In the genomic region with DNA sequence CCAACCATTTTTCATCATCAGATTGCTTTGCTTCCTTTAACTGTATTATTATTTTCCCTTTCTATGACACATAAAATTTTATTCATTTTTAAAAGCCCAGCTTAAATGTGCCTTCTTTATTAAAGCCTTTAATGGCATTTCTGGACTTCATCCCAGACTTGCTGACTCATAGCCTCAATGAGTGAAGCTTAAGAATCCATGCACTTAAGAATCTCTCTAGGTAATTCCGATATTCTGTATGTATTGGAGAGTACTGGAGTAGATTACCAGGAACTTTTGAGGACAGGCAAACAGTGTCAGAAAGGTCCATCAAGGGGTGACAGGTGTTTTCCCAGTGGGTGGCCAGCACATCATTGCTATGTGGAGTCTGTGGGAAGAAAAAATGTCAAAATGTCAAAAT, we compare ENCODE assay signal across 8 cellular contexts.
DNase-seq lines count a peak whose midpoint lies in the region; ATAC-seq and TF ChIP-seq lines count a peak whose summit lies in the region.

No MANE protein-coding gene starts in this region.

- no peaks in the 10 kb centered on the region for H3K4me1 Mint-ChIP-seq in activated T-cell treated with anti-CD3 and anti-CD28 coated beads, Interleukin-2, amount 50 U/mL, for 24 hours (ENCODE audit: low read depth)

- peak; percentile 74; the same call in 1 of the 2 replicates for TF ChIP-seq EP300 in Ishikawa (IDR thresholded peaks at IDR 0.05; ENCODE audit: borderline replicate concordance)

- no peak overlapping the region for H3K4me3 Mint-ChIP-seq in activated T-cell treated with anti-CD3 and anti-CD28 coated beads, Interleukin-2, amount 50 U/mL, for 24 hours

- DNase-seq in COLO829 (ENCODE audit: low spot score) = peak; percentile 82
- DNase-seq in brain pericyte (ENCODE audit: low read depth, low spot score) = peak; percentile 53
- DNase-seq in lower lobe of right lung = no peak
- DNase-seq in activated T-cell treated with anti-CD3 and anti-CD28 coated beads, Interleukin-2, amount 50 U/mL, for 24 hours = no peak

- H3K36me3 ChIP-seq in lower lobe of right lung = no peaks in the 10 kb centered on the region

- peak; percentile 37 to 72 for ATAC-seq in lower lobe of right lung
- no peak for ATAC-seq in HG03432 (IDR thresholded peaks at IDR 0.05; ENCODE audit: unreplicated experiment)
- ATAC-seq in GM18511 (IDR thresholded peaks at IDR 0.05; ENCODE audit: unreplicated experiment) = no peak
- ATAC-seq in GM19328 (IDR thresholded peaks at IDR 0.05; ENCODE audit: unreplicated experiment) = no peak

- H3K9me3 ChIP-seq in lower lobe of right lung = no peaks in the 10 kb centered on the region

- no peaks in the 10 kb centered on the region for H3K27me3 ChIP-seq in lower lobe of right lung (ENCODE audit: low read depth)

- H3K36me3 Mint-ChIP-seq in activated T-cell treated with anti-CD3 and anti-CD28 coated beads, Interleukin-2, amount 50 U/mL, for 24 hours (ENCODE audit: low read depth) = no peaks in the 10 kb centered on the region

- intact Hi-C loops in lower lobe of right lung (cut with DNase I) = no loop called here

- H3K27ac ChIP-seq in lower lobe of right lung = no peak overlapping the region

- no peak overlapping the region for H3K27ac Mint-ChIP-seq in activated T-cell treated with anti-CD3 and anti-CD28 coated beads, Interleukin-2, amount 50 U/mL, for 24 hours

- no peak for TF ChIP-seq RAD21 in Ishikawa (IDR thresholded peaks at IDR 0.05; ENCODE audit: low read depth)

- no peak for TF ChIP-seq CTCF in lower lobe of right lung (IDR thresholded peaks at IDR 0.05)

- H3K9me3 Mint-ChIP-seq in activated T-cell treated with anti-CD3 and anti-CD28 coated beads, Interleukin-2, amount 50 U/mL, for 24 hours = no peaks in the 10 kb centered on the region

- no peaks in the 10 kb centered on the region for H3K27me3 Mint-ChIP-seq in activated T-cell treated with anti-CD3 and anti-CD28 coated beads, Interleukin-2, amount 50 U/mL, for 24 hours

- no peaks in the 10 kb centered on the region for H3K4me1 ChIP-seq in lower lobe of right lung

- no peak overlapping the region for H3K4me3 ChIP-seq in lower lobe of right lung

TF ChIP-seq in Ishikawa, 13 proteins besides CTCF, POLR2A, EP300 and RAD21:
- TF ChIP-seq NFIC (IDR thresholded peaks at IDR 0.05) (peak; percentile 91), TEAD4 (IDR thresholded peaks at IDR 0.05) (peak; percentile 81), TCF12 (IDR thresholded peaks at IDR 0.05; ENCODE audit: low read depth) (peak; percentile 67; the same call in 1 of the 2 replicates), CEBPB (IDR thresholded peaks at IDR 0.05) (no peak), FOXM1 (IDR thresholded peaks at IDR 0.05; ENCODE audit: borderline replicate concordance, low read depth) (peak; percentile 40; the same call in 1 of the 2 replicates)
- TF ChIP-seq, protein P1, sequence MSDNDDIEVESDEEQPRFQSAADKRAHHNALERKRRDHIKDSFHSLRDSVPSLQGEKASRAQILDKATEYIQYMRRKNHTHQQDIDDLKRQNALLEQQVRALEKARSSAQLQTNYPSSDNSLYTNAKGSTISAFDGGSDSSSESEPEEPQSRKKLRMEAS (IDR thresholded peaks at IDR 0.05) = no peak

Comparison
In these comparisons a context has a peak if more than half of its experiments do, and no peak if none do; other contexts are left out.
1. DNase-seq: peak in COLO829 (single experiment) and brain pericyte (single experiment); none in lower lobe of right lung (single experiment) and activated T-cell treated with anti-CD3 and anti-CD28 coated beads, Interleukin-2, amount 50 U/mL, for 24 hours (single experiment).
2. ATAC-seq: peak in lower lobe of right lung (2 of 2); none in HG03432 (single experiment), GM18511 (single experiment) and GM19328 (single experiment).